29 cellular contexts compared by ENCODE assay signal in genomic region chrX:141180851-141181250, GRCh38. TPM values are rescaled to one million over a fixed set of nuclear protein-coding genes. Genes with fewer than 3 reads are reported as not detected.
"Had no signal": no experiment of that assay in that cellular context is flagged by ENCODE, and none has a peak within 500 bp of the region (broad histone marks: within the 10 kb centered on the region; RNA-seq: fewer than 3 reads in every experiment).

No MANE protein-coding gene starts in this region.

- H3K27me3 Mint-ChIP-seq: activated CD4-positive, alpha-beta T cell treated with anti-CD3 and anti-CD28 coated beads, Interleukin-2, amount 10 ng/mL, durations not matched to agents 24 days and 14 days; central memory CD8-positive, alpha-beta T cell had no signal

- H3K4me3 ChIP-seq: adrenal gland, PC-9 had no signal

- DNase-seq: activated CD4-positive, alpha-beta T cell treated with anti-CD3 and anti-CD28 coated beads, Interleukin-2, amount 10 ng/mL, durations not matched to agents 24 days and 14 days; activated CD4-positive, alpha-beta T cell treated with anti-CD3 and anti-CD28 coated beads, Interleukin-2, amount 50 U/mL, for 4 hours; activated CD8-positive, alpha-beta T cell treated with anti-CD3 and anti-CD28 coated beads for 36 hours; activated gamma-delta T cell treated with Interleukin-2 at 50 U/mL for 16 hours; activated naive CD4-positive, alpha-beta T cell treated with anti-CD3 and anti-CD28 coated beads for 36 hours; activated T-cell treated with anti-CD3 and anti-CD28 coated beads, Interleukin-2, amount 50 U/mL, for 24 hours; adrenal gland; anterior cingulate cortex; NCI-H1092 treated with DMSO at 0.1 percent for 48 hours; NCI-H1417; NCI-H146; NCI-H187; NCI-H2029 treated with DMSO at 0.1 percent for 48 hours; NCI-H2107; NCI-H510A; NCI-H526; NCI-H748 treated with DMSO at 0.1 percent for 48 hours; NK-92 treated with Interleukin-12 subunit alpha and Interleukin-12 subunit beta, amount 100 ng/mL, for 24 hours; PC-9; SIG-M5; T1000 had no signal

- H3K27ac Mint-ChIP-seq: activated CD4-positive, alpha-beta T cell treated with anti-CD3 and anti-CD28 coated beads, Interleukin-2, amount 10 ng/mL, durations not matched to agents 24 days and 14 days; activated CD8-positive, alpha-beta T cell treated with anti-CD3 and anti-CD28 coated beads for 36 hours; activated naive CD4-positive, alpha-beta T cell treated with anti-CD3 and anti-CD28 coated beads for 36 hours; activated naive CD4-positive, alpha-beta T cell treated with anti-CD3 and anti-CD28 coated beads, Interleukin-2, amount 50 U/mL, for 72 hours; activated T-cell treated with anti-CD3 and anti-CD28 coated beads, Interleukin-2, amount 50 U/mL, for 24 hours; activated T-helper 2 cell treated with anti-CD3 and anti-CD28 coated beads, Interferon-gamma antibody, Interleukin-2, Interleukin-4, amounts not matched to agents 10 μg/mL and 5 μg/mL and 100 μg/mL, durations not matched to agents 14 hours and 24 hours and 36 hours; brain had no signal

- H3K27me3 ChIP-seq: adrenal gland had no signal

- ATAC-seq: activated CD8-positive, alpha-beta T cell treated with anti-CD3 and anti-CD28 coated beads for 36 hours; activated naive CD4-positive, alpha-beta T cell treated with anti-CD3 and anti-CD28 coated beads, Interleukin-2, amount 50 U/mL, for 72 hours; Right ventricle myocardium inferior; SK-N-SH treated with all-trans-retinoic acid at 6 μM for 48 hours had no signal

- H3K36me3 Mint-ChIP-seq: brain had no signal

- H3K36me3 ChIP-seq: adrenal gland had no signal

- H3K4me1 ChIP-seq: adrenal gland had no signal

- H3K9me3 Mint-ChIP-seq: activated CD4-positive, alpha-beta T cell treated with anti-CD3 and anti-CD28 coated beads, Interleukin-2, amount 10 ng/mL, durations not matched to agents 24 days and 14 days; activated CD8-positive, alpha-beta T cell treated with anti-CD3 and anti-CD28 coated beads for 36 hours; activated naive CD4-positive, alpha-beta T cell treated with anti-CD3 and anti-CD28 coated beads for 36 hours; activated naive CD4-positive, alpha-beta T cell treated with anti-CD3 and anti-CD28 coated beads, Interleukin-2, amount 50 U/mL, for 72 hours; activated T-cell treated with anti-CD3 and anti-CD28 coated beads, Interleukin-2, amount 50 U/mL, for 24 hours; activated T-helper 2 cell treated with anti-CD3 and anti-CD28 coated beads, Interferon-gamma antibody, Interleukin-2, Interleukin-4, amounts not matched to agents 10 μg/mL and 5 μg/mL and 100 μg/mL, durations not matched to agents 14 hours and 24 hours and 36 hours; central memory CD8-positive, alpha-beta T cell had no signal

- H3K27ac ChIP-seq: adrenal gland, PC-9, RWPE1 had no signal

- H3K4me1 Mint-ChIP-seq: central memory CD8-positive, alpha-beta T cell had no signal

- H3K9me3 ChIP-seq: adrenal gland had no signal

- H3K4me3 Mint-ChIP-seq: activated CD4-positive, alpha-beta T cell treated with anti-CD3 and anti-CD28 coated beads, Interleukin-2, amount 10 ng/mL, durations not matched to agents 24 days and 14 days; activated CD8-positive, alpha-beta T cell treated with anti-CD3 and anti-CD28 coated beads for 36 hours; activated naive CD4-positive, alpha-beta T cell treated with anti-CD3 and anti-CD28 coated beads for 36 hours; activated T-cell treated with anti-CD3 and anti-CD28 coated beads, Interleukin-2, amount 50 U/mL, for 24 hours; brain; central memory CD8-positive, alpha-beta T cell had no signal

RNA-seq across cellular contexts. Expression of gene LDOC1, which starts 3.9 kb away (rescaled TPM):
- total RNA-seq: OCI-LY7 had no signal
